Comparison of ENCODE assay signal across 17 cellular contexts in genomic region chr5:62649476-62650113, GRCh38.
A peak's percentile ranks its signal among the peaks of the same experiment; 100 is the strongest.
DNase-seq lines count a peak whose midpoint lies in the region; ATAC-seq and TF ChIP-seq lines count a peak whose summit lies in the region.
"Had no signal": no experiment of that assay in that cellular context is flagged by ENCODE, and none has a peak within 500 bp of the region (broad histone marks: within the 10 kb centered on the region; RNA-seq: fewer than 3 reads in every experiment).

No MANE protein-coding gene starts in this region.

- peak overlapping the region; percentile 56 for H2AFZ ChIP-seq in MM.1S (ENCODE audit: low read length)

- H3K27ac Mint-ChIP-seq in natural killer cell (no peak overlapping the region), endothelial cell (ENCODE audit: unreplicated experiment) (no peak overlapping the region)
- H3K27ac Mint-ChIP-seq in natural killer cell treated with Interleukin-12 subunit alpha and Interleukin-12 subunit beta and Interleukin-15 and Interleukin-18, amount 100 ng/mL, for 72 hours = no peak overlapping the region
- H3K27ac Mint-ChIP-seq: activated naive CD4-positive, alpha-beta T cell treated with anti-CD3 and anti-CD28 coated beads, Interleukin-2, amount 50 U/mL, for 24 hours had no signal

- H3K4me1 Mint-ChIP-seq in natural killer cell (peaks cover 9 to 14% of the 10 kb centered on the region in 2 donors), endothelial cell (ENCODE audit: unreplicated experiment) (peaks cover 30% of the 10 kb centered on the region)
- peaks cover 0 to 13% of the 10 kb centered on the region in 2 donors for H3K4me1 Mint-ChIP-seq in natural killer cell treated with Interleukin-12 subunit alpha and Interleukin-12 subunit beta and Interleukin-15 and Interleukin-18, amount 100 ng/mL, for 72 hours (ENCODE audit: low read depth in 2 of 2)
- H3K4me1 Mint-ChIP-seq: activated naive CD4-positive, alpha-beta T cell treated with anti-CD3 and anti-CD28 coated beads, Interleukin-2, amount 50 U/mL, for 24 hours had no signal

- H3K79me2 ChIP-seq in MM.1S (ENCODE audit: low read length) = no peaks in the 10 kb centered on the region

- no peaks in the 10 kb centered on the region for H3K9me3 ChIP-seq in MM.1S (replicated peaks; ENCODE audit: insufficient read depth, low read length)
- H3K9me3 ChIP-seq in esophagus muscularis mucosa = no peaks in the 10 kb centered on the region
- no peaks in the 10 kb centered on the region for H3K9me3 ChIP-seq in effector memory CD4-positive, alpha-beta T cell (ENCODE audit: control insufficient read depth, low read length)

- H3F3A ChIP-seq in MM.1S (ENCODE audit: insufficient read depth, low read length) = peaks cover 7% of the 10 kb centered on the region; the same call in 1 of the 2 replicates

- H3K27me3 Mint-ChIP-seq in natural killer cell (ENCODE audit: low read depth in 2 of 2) = peaks cover 0 to 4% of the 10 kb centered on the region in 2 donors
- peaks cover 0 to 2% of the 10 kb centered on the region in 2 donors for H3K27me3 Mint-ChIP-seq in natural killer cell treated with Interleukin-12 subunit alpha and Interleukin-12 subunit beta and Interleukin-15 and Interleukin-18, amount 100 ng/mL, for 72 hours
- peaks cover 18% of the 10 kb centered on the region for H3K27me3 Mint-ChIP-seq in endothelial cell (ENCODE audit: unreplicated experiment)
- H3K27me3 Mint-ChIP-seq: activated naive CD4-positive, alpha-beta T cell treated with anti-CD3 and anti-CD28 coated beads, Interleukin-2, amount 50 U/mL, for 24 hours had no signal

- no peaks in the 10 kb centered on the region for H3K9me2 ChIP-seq in MM.1S (replicated peaks; ENCODE audit: insufficient read depth, low read length)

- DNase-seq in natural killer cell (no peak), MM.1S (peak; percentile 63), esophagus muscularis mucosa (ENCODE audit: extremely low spot score) (peak; percentile 84), DMS 273 (lab: John Stamatoyannopoulos, UW; ENCODE audit: unreplicated experiment) (no peak), endothelial cell (ENCODE audit: low spot score) (no peak)
- DNase-seq in natural killer cell treated with Interleukin-12 subunit alpha and Interleukin-12 subunit beta and Interleukin-15 and Interleukin-18, amount 100 ng/mL, for 72 hours (ENCODE audit: low spot score) = no peak
- no peak for DNase-seq in stimulated activated CD4-positive, alpha-beta T cell treated with anti-CD3 and anti-CD28 coated beads, Interleukin-1b, Interleukin-23, amount 100 ng/mL, for 48 hours
- no peak for DNase-seq in effector memory CD4-positive, alpha-beta T cell
- DNase-seq: activated CD4-positive, alpha-beta T cell treated with anti-CD3 and anti-CD28 coated beads for 1 hour; COR-L47; dorsolateral prefrontal cortex; GF-D8; hippocampal formation; left colon; NCI-H187 treated with DMSO at 0.1 percent for 48 hours; NCI-H526 had no signal

- H3K4me1 ChIP-seq in MM.1S (ENCODE audit: low read length) (peaks cover 29% of the 10 kb centered on the region), esophagus muscularis mucosa (no peaks in the 10 kb centered on the region)
- no peaks in the 10 kb centered on the region for H3K4me1 ChIP-seq in effector memory CD4-positive, alpha-beta T cell (ENCODE audit: control insufficient read depth, insufficient read depth, low read length, poor library complexity, severe bottlenecking)

- H3K4me2 ChIP-seq in MM.1S (ENCODE audit: low read depth, low read length) = peak overlapping the region; percentile 21; the same call in 1 of the 2 replicates

- H3K27me3 ChIP-seq in MM.1S (replicated peaks; ENCODE audit: insufficient read depth, low read length) (no peaks in the 10 kb centered on the region), esophagus muscularis mucosa (no peaks in the 10 kb centered on the region)
- no peaks in the 10 kb centered on the region for H3K27me3 ChIP-seq in effector memory CD4-positive, alpha-beta T cell (replicated peaks; ENCODE audit: control insufficient read depth, insufficient read depth, low read length, poor library complexity, severe bottlenecking)
- H3K27me3 ChIP-seq: dorsolateral prefrontal cortex had no signal

- H3K36me3 ChIP-seq in MM.1S (replicated peaks; ENCODE audit: insufficient read depth, low read length) (no peaks in the 10 kb centered on the region), esophagus muscularis mucosa (no peaks in the 10 kb centered on the region)
- H3K36me3 ChIP-seq in effector memory CD4-positive, alpha-beta T cell (ENCODE audit: control insufficient read depth, insufficient read depth, low read length) = no peaks in the 10 kb centered on the region

- no peak overlapping the region for H3K4me3 Mint-ChIP-seq in natural killer cell
- H3K4me3 Mint-ChIP-seq in natural killer cell treated with Interleukin-12 subunit alpha and Interleukin-12 subunit beta and Interleukin-15 and Interleukin-18, amount 100 ng/mL, for 72 hours = no peak overlapping the region
- no peak overlapping the region for H3K4me3 Mint-ChIP-seq in endothelial cell (ENCODE audit: unreplicated experiment)
- H3K4me3 Mint-ChIP-seq: activated naive CD4-positive, alpha-beta T cell treated with anti-CD3 and anti-CD28 coated beads, Interleukin-2, amount 50 U/mL, for 24 hours had no signal

- intact Hi-C loops in natural killer cell (cut with micrococcal nuclease) = no loop called here
- intact Hi-C loops in esophagus muscularis mucosa (cut with DNase I) = no loop called here

- ATAC-seq in natural killer cell = peak in 2 of 3 donors; percentile 33 to 57
- ATAC-seq in natural killer cell treated with Interleukin-12 subunit alpha and Interleukin-12 subunit beta and Interleukin-15 and Interleukin-18, amount 100 ng/mL, for 72 hours = no peak
- ATAC-seq: left colon had no signal

- no peak for TF ChIP-seq CTCF in natural killer cell (IDR thresholded peaks at IDR 0.05)
- peak; percentile 4; the same call in 1 of the 2 replicates for TF ChIP-seq CTCF in MM.1S (IDR thresholded peaks at IDR 0.05; ENCODE audit: low read length)
- no peak for TF ChIP-seq CTCF in esophagus muscularis mucosa (IDR thresholded peaks at IDR 0.05)
- TF ChIP-seq CTCF in endothelial cell (IDR thresholded peaks at IDR 0.05; ENCODE audit: unreplicated experiment) = no peak

- H3K4me3 ChIP-seq in MM.1S (ENCODE audit: low read length) (no peak overlapping the region), esophagus muscularis mucosa (no peak overlapping the region)
- no peak overlapping the region for H3K4me3 ChIP-seq in effector memory CD4-positive, alpha-beta T cell (ENCODE audit: insufficient read depth, low read depth, low read length, poor library complexity, severe bottlenecking)
- H3K4me3 ChIP-seq: dorsolateral prefrontal cortex had no signal

- H3K27ac ChIP-seq in MM.1S (ENCODE audit: low read length) (peak overlapping the region; percentile 56; the same call in 1 of the 2 replicates), esophagus muscularis mucosa (replicated peaks in 1 of 4) (no peak overlapping the region)
- no peak overlapping the region for H3K27ac ChIP-seq in effector memory CD4-positive, alpha-beta T cell (ENCODE audit: insufficient read depth, low read length, poor library complexity, severe bottlenecking)

- no peaks in the 10 kb centered on the region for H4K20me1 ChIP-seq in MM.1S (ENCODE audit: insufficient read depth, low read length)

- no peak for TF ChIP-seq POLR2A in esophagus muscularis mucosa (IDR thresholded peaks at IDR 0.05; ENCODE audit: low read depth)

- no peak for TF ChIP-seq EP300 in esophagus muscularis mucosa (IDR thresholded peaks at IDR 0.05)

- H3K36me3 Mint-ChIP-seq in natural killer cell = no peaks in the 10 kb centered on the region
- no peaks in the 10 kb centered on the region for H3K36me3 Mint-ChIP-seq in natural killer cell treated with Interleukin-12 subunit alpha and Interleukin-12 subunit beta and Interleukin-15 and Interleukin-18, amount 100 ng/mL, for 72 hours
- H3K36me3 Mint-ChIP-seq in endothelial cell (ENCODE audit: low read depth, unreplicated experiment) = peaks cover 34% of the 10 kb centered on the region

- WGBS in esophagus muscularis mucosa = 64% methylated on average over 4 of the region's 4 CpGs

- H3K9ac ChIP-seq in MM.1S (ENCODE audit: low read length) = no peak overlapping the region

- H3K9me3 Mint-ChIP-seq in natural killer cell (peaks cover 0 to 2% of the 10 kb centered on the region in 2 donors), endothelial cell (ENCODE audit: unreplicated experiment) (peaks cover 3% of the 10 kb centered on the region)
- H3K9me3 Mint-ChIP-seq in natural killer cell treated with Interleukin-12 subunit alpha and Interleukin-12 subunit beta and Interleukin-15 and Interleukin-18, amount 100 ng/mL, for 72 hours = peaks cover 4% of the 10 kb centered on the region
- H3K9me3 Mint-ChIP-seq: activated naive CD4-positive, alpha-beta T cell treated with anti-CD3 and anti-CD28 coated beads, Interleukin-2, amount 50 U/mL, for 24 hours had no signal

Comparison
In these comparisons a context has a peak if more than half of its experiments do, and no peak if none do; other contexts are left out.
1. ATAC-seq: peak in natural killer cell (2 of 3); none in natural killer cell treated with Interleukin-12 subunit alpha and Interleukin-12 subunit beta and Interleukin-15 and Interleukin-18, amount 100 ng/mL, for 72 hours (0 of 2).
2. DNase-seq: peak in MM.1S (single experiment) and esophagus muscularis mucosa (single experiment); none in natural killer cell (single experiment), natural killer cell treated with Interleukin-12 subunit alpha and Interleukin-12 subunit beta and Interleukin-15 and Interleukin-18, amount 100 ng/mL, for 72 hours (single experiment), stimulated activated CD4-positive, alpha-beta T cell treated with anti-CD3 and anti-CD28 coated beads, Interleukin-1b, Interleukin-23, amount 100 ng/mL, for 48 hours (single experiment), effector memory CD4-positive, alpha-beta T cell (0 of 3), DMS 273 (single experiment) and endothelial cell (single experiment).